ENCODE assay signal across 9 cellular contexts in genomic region chr14:55416866-55417265, GRCh38.
DNase-seq lines count a peak whose midpoint lies in the region; ATAC-seq lines count a peak whose summit lies in the region.
"Had no signal": no experiment of that assay in that cellular context is flagged by ENCODE, and none has a peak within 500 bp of the region (broad histone marks: within the 10 kb centered on the region; RNA-seq: fewer than 3 reads in every experiment).

No MANE protein-coding gene starts in this region.

- DNase-seq in activated CD4-positive, alpha-beta T cell treated with anti-CD3 and anti-CD28 coated beads for 48 hours, result peak; percentile 55
- DNase-seq in activated CD4-positive, alpha-beta T cell treated with anti-CD3 and anti-CD28 coated beads, Interleukin-2, amount 50 U/mL, for 1 hour, result no peak
- DNase-seq in NAMALWA (ENCODE audit: low spot score), result peak; percentile 19
- DNase-seq in astrocyte of the hippocampus (ENCODE audit: low read depth, low spot score), result peak; percentile 2
- DNase-seq in stimulated activated CD4-positive, alpha-beta T cell treated with anti-CD3 and anti-CD28 coated beads, Interleukin-2, amount 100 ng/mL, for 48 hours, result peak; percentile 23 to 28
- DNase-seq: NCI-H226 had no signal

- ATAC-seq in GM21529 (IDR thresholded peaks at IDR 0.05; ENCODE audit: unreplicated experiment) (no peak), HG03342 (IDR thresholded peaks at IDR 0.05; ENCODE audit: unreplicated experiment) (no peak), HG02981 (IDR thresholded peaks at IDR 0.05; ENCODE audit: unreplicated experiment) (no peak)
